ENCODE assay signal across 8 cellular contexts in the genomic region with DNA sequence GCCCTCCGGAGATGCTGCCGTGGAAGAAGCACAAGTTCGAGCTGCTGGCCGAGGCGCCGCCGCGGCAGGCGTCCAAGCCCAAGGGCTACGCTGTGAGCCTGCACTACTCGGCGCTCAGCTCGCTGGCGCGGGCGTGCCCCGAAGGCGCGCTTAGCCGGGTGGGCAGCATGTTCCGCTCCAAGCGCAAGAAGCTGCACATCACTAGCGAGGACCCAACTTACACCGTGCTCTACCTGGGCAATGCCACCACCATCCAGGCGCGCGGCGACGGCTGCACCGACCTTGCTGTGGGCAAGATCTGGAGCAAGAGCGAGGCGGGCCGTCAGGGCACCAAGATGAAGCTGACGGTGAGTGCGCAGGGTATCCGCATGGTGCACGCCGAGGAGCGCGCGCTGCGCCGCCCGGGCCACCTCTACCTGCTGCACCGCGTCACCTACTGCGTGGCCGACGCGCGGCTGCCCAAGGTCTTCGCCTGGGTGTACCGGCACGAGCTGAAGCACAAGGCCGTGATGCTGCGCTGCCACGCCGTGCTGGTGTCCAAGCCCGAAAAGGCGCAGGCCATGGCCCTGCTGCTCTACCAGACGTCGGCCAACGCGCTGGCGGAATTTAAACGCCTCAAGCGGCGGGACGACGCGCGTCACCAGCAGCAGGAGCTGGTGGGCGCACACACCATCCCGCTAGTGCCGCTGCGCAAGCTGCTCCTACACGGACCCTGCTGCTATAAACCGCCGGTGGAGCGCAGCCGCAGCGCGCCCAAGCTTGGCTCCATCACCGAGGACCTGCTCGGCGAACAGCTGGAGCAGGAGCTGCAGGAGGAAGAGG. TPM values are rescaled to one million over a fixed set of nuclear protein-coding genes. Genes with fewer than 3 reads are reported as not detected.
A peak's percentile ranks its signal among the peaks of the same experiment; 100 is the strongest.
DNase-seq lines count a peak whose midpoint lies in the region; ATAC-seq and TF ChIP-seq lines count a peak whose summit lies in the region.

No MANE protein-coding gene starts in this region.

- H3K4me3 ChIP-seq in choroid plexus epithelial cell (ENCODE audit: low read depth, low read length), result peak overlapping the region; percentile 80

- H3K27ac Mint-ChIP-seq in T-cell, result peak overlapping the region; percentile 71 to 72
- peak overlapping the region; percentile 93 for H3K27ac Mint-ChIP-seq in stimulated activated effector memory CD8-positive, alpha-beta T cell treated with anti-CD3 and anti-CD28 coated beads, Interleukin-12 subunit alpha, Interleukin-12 subunit beta, amount 100 ng/mL, for 72 hours

- POLR2A ChIA-PET in T-cell (lab: Charles Lee), result interaction anchor here (0.6 to 3.1 kb wide), 7 partner anchors 14 to 827 kb away, joined by 3 to 19 read pairs (median 4); partner anchors contain the start of gene LSG1 (in 1 of the 2)

- CTCF ChIA-PET in T-cell (lab: Charles Lee), result interaction anchor here (1.3 to 3.6 kb wide), 6 partner anchors 12 to 584 kb away, joined by 3 to 41 read pairs (median 8); partner anchors contain the start of genes LSG1 (in 1 of the 2) and XXYLT1 (in 1 of the 2)

- DNase-seq in AG08395 (ENCODE audit: low spot score) (peak; percentile 41), T-cell (peak in 20 of 34 experiments; percentile 6 to 49 (median 18)), choroid plexus epithelial cell (ENCODE audit: low read depth) (peak; percentile 69), left lobe of liver (ENCODE audit: low spot score) (no peak), iPS-NIHi7 (ENCODE audit: extremely low spot score) (no peak)
- DNase-seq in stimulated activated effector memory CD8-positive, alpha-beta T cell treated with anti-CD3 and anti-CD28 coated beads, Interleukin-12 subunit alpha, Interleukin-12 subunit beta, amount 100 ng/mL, for 72 hours (ENCODE audit: low spot score in 2 of 2), result peak in 1 of 2 donors; percentile 72

- peaks cover 50 to 64% (median 51%) of the 10 kb centered on the region in 3 donors for H3K4me1 Mint-ChIP-seq in T-cell
- H3K4me1 Mint-ChIP-seq in stimulated activated effector memory CD8-positive, alpha-beta T cell treated with anti-CD3 and anti-CD28 coated beads, Interleukin-12 subunit alpha, Interleukin-12 subunit beta, amount 100 ng/mL, for 72 hours, result peaks cover 73% of the 10 kb centered on the region

- no peaks in the 10 kb centered on the region for H3K9me3 Mint-ChIP-seq in T-cell
- no peaks in the 10 kb centered on the region for H3K9me3 Mint-ChIP-seq in stimulated activated effector memory CD8-positive, alpha-beta T cell treated with anti-CD3 and anti-CD28 coated beads, Interleukin-12 subunit alpha, Interleukin-12 subunit beta, amount 100 ng/mL, for 72 hours

- H3K4me3 Mint-ChIP-seq in T-cell, result peak overlapping the region; percentile 85 to 95 (median 89)
- peak overlapping the region; percentile 92 for H3K4me3 Mint-ChIP-seq in stimulated activated effector memory CD8-positive, alpha-beta T cell treated with anti-CD3 and anti-CD28 coated beads, Interleukin-12 subunit alpha, Interleukin-12 subunit beta, amount 100 ng/mL, for 72 hours

- ATAC-seq in GM18498 (IDR thresholded peaks at IDR 0.05; ENCODE audit: unreplicated experiment) (peak; percentile 5), T-cell (replicated peaks in 1 of 4) (peak; percentile 6 to 17 (median 8)), left lobe of liver (peak; percentile 15), HG03108 (IDR thresholded peaks at IDR 0.05; ENCODE audit: unreplicated experiment) (no peak)
- peak; percentile 3 for ATAC-seq in stimulated activated effector memory CD8-positive, alpha-beta T cell treated with anti-CD3 and anti-CD28 coated beads, Interleukin-12 subunit alpha, Interleukin-12 subunit beta, amount 100 ng/mL, for 72 hours

- no peaks in the 10 kb centered on the region for H3K36me3 Mint-ChIP-seq in T-cell
- peaks cover 34% of the 10 kb centered on the region for H3K36me3 Mint-ChIP-seq in stimulated activated effector memory CD8-positive, alpha-beta T cell treated with anti-CD3 and anti-CD28 coated beads, Interleukin-12 subunit alpha, Interleukin-12 subunit beta, amount 100 ng/mL, for 72 hours

- peaks cover 13 to 17% of the 10 kb centered on the region in 2 donors for H3K27me3 Mint-ChIP-seq in T-cell

- TF ChIP-seq CTCF in choroid plexus epithelial cell (conservative IDR thresholded peaks at IDR 0.05; ENCODE audit: low read depth, low read length), result no peak

RNA-seq across cellular contexts. Expression of gene FAM43A, which starts 1.3 kb away (rescaled TPM):
- total RNA-seq in T-cell (10 to 100 TPM in 2 of 5 donors, 1 to 10 TPM in 3; 2.2 to 14.2 (median 8.1) TPM), left lobe of liver (1.5 TPM)

RNA-seq across cellular contexts. Expression of gene LSG1, which starts 15.0 kb away (rescaled TPM):
- total RNA-seq in T-cell (10 to 100 TPM; 40.0 to 83.5 (median 49.5) TPM), left lobe of liver (13.3 TPM)

RNA-seq across cellular contexts. Expression of gene TMEM44, which starts 53.8 kb away (rescaled TPM):
- total RNA-seq in T-cell, result 1 to 10 TPM; 1.6 to 3.3 (median 2.3) TPM
- 4.6 TPM for total RNA-seq in left lobe of liver

Comparison
In these comparisons a context has a peak if more than half of its experiments do, and no peak if none do; other contexts are left out.
1. DNase-seq: peak in AG08395 (single experiment), T-cell (20 of 34) and choroid plexus epithelial cell (single experiment); none in left lobe of liver (single experiment) and iPS-NIHi7 (single experiment).